Comparison of ENCODE assay signal across 9 cellular contexts in the genomic region with DNA sequence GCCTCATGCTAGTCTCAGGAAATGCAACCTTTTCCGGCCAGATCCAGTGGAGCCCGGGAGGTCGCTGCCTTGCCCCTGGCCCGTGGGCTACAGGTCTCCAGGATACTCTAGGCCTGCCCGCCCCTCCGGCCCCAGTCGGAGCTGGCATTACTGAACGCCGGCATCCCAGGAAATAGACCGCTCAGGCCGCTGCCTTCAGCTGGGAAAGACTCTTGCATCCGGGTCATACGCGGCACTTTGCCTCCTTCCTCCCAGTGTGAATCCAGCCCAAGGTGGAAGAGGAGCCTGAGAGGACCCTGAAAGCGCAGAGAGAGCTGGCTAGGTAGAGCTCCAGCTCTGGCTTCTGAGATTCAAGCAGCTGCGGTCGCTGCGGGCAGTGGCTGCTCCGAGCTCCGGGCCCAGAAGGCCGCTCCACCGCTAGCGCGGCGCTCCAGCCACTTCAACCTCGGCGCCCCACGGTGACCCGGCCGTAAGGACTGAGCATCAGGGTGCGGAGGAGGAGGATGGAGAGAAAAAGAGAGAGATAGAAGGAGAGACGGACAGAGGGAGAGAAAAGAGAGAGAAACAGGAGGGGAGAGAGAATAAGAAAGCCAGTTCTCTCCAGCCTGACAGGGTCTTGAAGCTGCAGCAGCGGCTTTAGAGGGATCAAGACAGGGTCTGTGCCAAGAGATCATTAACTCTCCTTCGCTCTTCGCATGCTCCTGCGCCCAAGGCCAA. TPM values are rescaled to one million over a fixed set of nuclear protein-coding genes. Genes with fewer than 3 reads are reported as not detected.
DNase-seq lines count a peak whose midpoint lies in the region; TF ChIP-seq lines count a peak whose summit lies in the region.
"Had no signal": no experiment of that assay in that cellular context is flagged by ENCODE, and none has a peak within 500 bp of the region (broad histone marks: within the 10 kb centered on the region; RNA-seq: fewer than 3 reads in every experiment).

No MANE protein-coding gene starts in this region.

- CTCF ChIA-PET in BJ (lab: Yijun Ruan, JAX), result interaction anchor here (1.4 to 16.1 kb wide), 5 partner anchors 9 to 25 kb away, joined by 6 to 187 read pairs (median 20); a partner anchor contains a TSS
- CTCF ChIA-PET in RWPE1 (lab: Yijun Ruan, JAX), result interaction anchor here (0.7 to 2.1 kb wide), 4 partner anchors 8 to 569 kb away, joined by 3 to 7 read pairs (median 3); a partner anchor contains a TSS

- TF ChIP-seq CTCF in BJ (IDR thresholded peaks at IDR 0.05; ENCODE audit: insufficient read depth, low read depth, low read length) (no peak), RWPE1 (conservative IDR thresholded peaks at IDR 0.05; ENCODE audit: low read depth) (no peak), nephron progenitor cell (IDR thresholded peaks at IDR 0.05) (no peak)

- H3K27ac ChIP-seq in RWPE1 (peak overlapping the region; percentile 95), Karpas-422 (ENCODE audit: low read length) (no peak overlapping the region)

- peak overlapping the region; percentile 72 for H3K4me3 ChIP-seq in BJ (ENCODE audit: low read depth, low read length)
- no peak overlapping the region for H3K4me3 ChIP-seq in Karpas-422 (ENCODE audit: low read length)

- H3K27me3 ChIP-seq in BJ (ENCODE audit: control insufficient read depth, insufficient read depth, low read length) (no peaks in the 10 kb centered on the region), Karpas-422 (ENCODE audit: low read length) (no peaks in the 10 kb centered on the region)

- no peak overlapping the region for H3K4me2 ChIP-seq in Karpas-422 (ENCODE audit: low read depth, low read length, poor library complexity, severe bottlenecking)

- DNase-seq in BJ (ENCODE audit: low read depth) (no peak), RWPE1 (ENCODE audit: low spot score) (no peak), nephron progenitor cell (peak; percentile 48), Karpas-422 (no peak), inferior parietal cortex (ENCODE audit: extremely low spot score) (no peak), HK-2 (ENCODE audit: unreplicated experiment) (no peak)
- DNase-seq: activated T-cell treated with anti-CD3 and anti-CD28 coated beads, Interleukin-2, amount 50 U/mL, for 72 hours; NCI-H774 had no signal

- peak overlapping the region; percentile 95 for H3K27ac Mint-ChIP-seq in nephron progenitor cell
- H3K27ac Mint-ChIP-seq: activated T-cell treated with anti-CD3 and anti-CD28 coated beads, Interleukin-2, amount 50 U/mL, for 72 hours; CD8-positive, alpha-beta T cell had no signal

- H3K36me3 Mint-ChIP-seq in nephron progenitor cell (ENCODE audit: low read depth), result peaks cover 18% of the 10 kb centered on the region
- H3K36me3 Mint-ChIP-seq: CD8-positive, alpha-beta T cell had no signal

- H3K9me3 Mint-ChIP-seq in nephron progenitor cell, result no peaks in the 10 kb centered on the region
- H3K9me3 Mint-ChIP-seq: activated T-cell treated with anti-CD3 and anti-CD28 coated beads, Interleukin-2, amount 50 U/mL, for 72 hours; CD8-positive, alpha-beta T cell had no signal

- no peaks in the 10 kb centered on the region; the same call in 1 of the 2 replicates for H3K4me1 ChIP-seq in Karpas-422 (ENCODE audit: low read length)

- no peak overlapping the region for H3K9ac ChIP-seq in Karpas-422 (ENCODE audit: low read length)

- POLR2A ChIA-PET in BJ (lab: Charles Lee), result interaction anchor here (0.6 to 1.1 kb wide), 6 partner anchors 8 to 800 kb away, joined by 3 to 11 read pairs (median 4); a partner anchor contains a TSS
- POLR2A ChIA-PET in RWPE1 (lab: Yijun Ruan, JAX; ENCODE audit: low non-redundant PET), result no interaction called here

- no peaks in the 10 kb centered on the region for H3K9me3 ChIP-seq in Karpas-422 (ENCODE audit: low read length)

- H3K4me1 Mint-ChIP-seq in nephron progenitor cell, result peaks cover 75% of the 10 kb centered on the region

- H3K79me2 ChIP-seq in Karpas-422 (ENCODE audit: low read length), result no peaks in the 10 kb centered on the region

- peaks cover 10% of the 10 kb centered on the region for H3K36me3 ChIP-seq in BJ (ENCODE audit: control insufficient read depth, insufficient read depth, low read length)
- no peaks in the 10 kb centered on the region for H3K36me3 ChIP-seq in Karpas-422 (ENCODE audit: insufficient read depth, low read length)

- H4K20me1 ChIP-seq in Karpas-422 (ENCODE audit: insufficient read depth, low read depth, low read length), result no peaks in the 10 kb centered on the region

- H3K9me2 ChIP-seq in Karpas-422 (replicated peaks; ENCODE audit: insufficient read depth, low read length), result no peaks in the 10 kb centered on the region

- no peak overlapping the region for H2AFZ ChIP-seq in Karpas-422 (ENCODE audit: low read length)

- H3K4me3 Mint-ChIP-seq in nephron progenitor cell, result peak overlapping the region; percentile 97

- H3K27me3 Mint-ChIP-seq in nephron progenitor cell (ENCODE audit: low read depth, poor library complexity), result peaks cover 41% of the 10 kb centered on the region

RNA-seq across cellular contexts. Expression of a gene that starts 1.7 kb away (rescaled TPM):
- polyA plus RNA-seq in BJ (2011; rRNA removed), result 54.7 and 59.6 TPM in 2 replicates
- 32.3 and 43.4 TPM in 2 replicates for polyA minus RNA-seq in BJ (2011; rRNA and poly(A)+ RNA removed)
- not detected in 2 replicates for total RNA-seq in Karpas-422 (2014; rRNA removed; shearing (Covaris generic); ENCODE audit: low replicate concordance)
- total RNA-seq: CD8-positive, alpha-beta T cell had no signal

RNA-seq across cellular contexts. Expression of a gene that starts 9.2 kb away (rescaled TPM):
- 27.7 and 34.0 TPM in 2 replicates for polyA plus RNA-seq in BJ (2011; rRNA removed)
- 8.4 and 15.0 TPM in 2 replicates for polyA minus RNA-seq in BJ (2011; rRNA and poly(A)+ RNA removed)
- total RNA-seq in Karpas-422 (2014; rRNA removed; shearing (Covaris generic); ENCODE audit: low replicate concordance), result not detected in 2 replicates
- total RNA-seq: CD8-positive, alpha-beta T cell had no signal

RNA-seq across cellular contexts. Expression of a gene that starts 10.4 kb away (rescaled TPM):
- polyA plus RNA-seq in BJ (2011; rRNA removed), result 12.6 and 15.0 TPM in 2 replicates
- polyA minus RNA-seq in BJ (2011; rRNA and poly(A)+ RNA removed), result 1.4 and 3.4 TPM in 2 replicates
- not detected in 2 replicates for total RNA-seq in Karpas-422 (2014; rRNA removed; shearing (Covaris generic); ENCODE audit: low replicate concordance)
- total RNA-seq: activated T-cell treated with anti-CD3 and anti-CD28 coated beads, Interleukin-2, amount 50 U/mL, for 72 hours; CD8-positive, alpha-beta T cell had no signal

RNA-seq across cellular contexts. Expression of a gene that starts 19.3 kb away (rescaled TPM):
- polyA plus RNA-seq in BJ (2011; rRNA removed), result 3.8 and 4.4 TPM in 2 replicates
- 1.4 and 2.3 TPM in 2 replicates for polyA minus RNA-seq in BJ (2011; rRNA and poly(A)+ RNA removed)
- 7.5 and 10.2 TPM in 2 replicates for total RNA-seq in Karpas-422 (2014; rRNA removed; shearing (Covaris generic); ENCODE audit: low replicate concordance)
- total RNA-seq: activated T-cell treated with anti-CD3 and anti-CD28 coated beads, Interleukin-2, amount 50 U/mL, for 72 hours; CD8-positive, alpha-beta T cell had no signal

RNA-seq across cellular contexts. Expression of a gene that starts 23.4 kb away (rescaled TPM):
- polyA plus RNA-seq in BJ (2011; rRNA removed), result 0.09 and 0.15 TPM in 2 replicates
- 0.77 TPM in 1 of 2 replicates, not detected in the other for polyA minus RNA-seq in BJ (2011; rRNA and poly(A)+ RNA removed)
- total RNA-seq in Karpas-422 (2014; rRNA removed; shearing (Covaris generic); ENCODE audit: low replicate concordance), result 1.3 TPM in 2 replicates
- total RNA-seq: activated T-cell treated with anti-CD3 and anti-CD28 coated beads, Interleukin-2, amount 50 U/mL, for 72 hours; CD8-positive, alpha-beta T cell had no signal
